10 cellular contexts compared by ENCODE assay signal in genomic region chr12:53659011-53659551, GRCh38. TPM values are rescaled to one million over a fixed set of nuclear protein-coding genes. Genes with fewer than 3 reads are reported as not detected.
A peak's percentile ranks its signal among the peaks of the same experiment; 100 is the strongest.
DNase-seq lines count a peak whose midpoint lies in the region; ATAC-seq, FAIRE-seq and TF ChIP-seq lines count a peak whose summit lies in the region.
"Had no signal": no experiment of that assay in that cellular context is flagged by ENCODE, and none has a peak within 500 bp of the region (broad histone marks: within the 10 kb centered on the region; RNA-seq: fewer than 3 reads in every experiment).

No MANE protein-coding gene starts in this region.

- TF ChIP-seq CTCF in kidney (IDR thresholded peaks at IDR 0.05; ENCODE audit: borderline replicate concordance, extremely low read depth, insufficient read depth): no peak

- FAIRE-seq in kidney (lab: Jason Lieb, UNC): no peak

- no peak for ATAC-seq in stimulated activated naive CD8-positive, alpha-beta T cell treated with anti-CD3 and anti-CD28 coated beads, Interleukin-15, Interleukin-2, amounts not matched to agents 100 U/mL and 50 U/mL, for 24 hours

- intact Hi-C loops in kidney (cut with DNase I): no loop called here
- intact Hi-C loops in activated T-helper 1 cell treated with anti-CD3 and anti-CD28 coated beads, Interleukin-12 subunit alpha, Interleukin-12 subunit beta, Interleukin-2, Interleukin-4 antibody, amounts not matched to agents 30 ng/mL and 10 ng/mL and 1 ng/mL, durations not matched to agents 14 hours and 24 hours and 36 hours (cut with micrococcal nuclease): no loop called here

- H3K9me3 Mint-ChIP-seq in activated T-helper 1 cell treated with anti-CD3 and anti-CD28 coated beads, Interleukin-12 subunit alpha, Interleukin-12 subunit beta, Interleukin-2, Interleukin-4 antibody, amounts not matched to agents 30 ng/mL and 10 ng/mL and 1 ng/mL, durations not matched to agents 14 hours and 24 hours and 36 hours: no peaks in the 10 kb centered on the region
- H3K9me3 Mint-ChIP-seq: activated B cell treated with CpG ODN at 0.5 μM for 24 hours had no signal

- peak overlapping the region; percentile 13 to 55 for H3K27ac ChIP-seq in kidney (ENCODE audit: low read depth in 2 of 2, low read length in 2 of 2)
- H3K27ac ChIP-seq in subcutaneous abdominal adipose tissue (ENCODE audit: low read depth, low read length): peak overlapping the region; percentile 57

- H3K4me3 ChIP-seq in kidney (ENCODE audit: low read length in 2 of 2) (peak overlapping the region in 1 of 2 donors; percentile 23), subcutaneous abdominal adipose tissue (ENCODE audit: low read depth in 1 of 5, low read length in 5 of 5) (no peak overlapping the region)

- peak; percentile 44 to 53 for DNase-seq in SHP77 (lab: John Stamatoyannopoulos, UW)
- no peak for DNase-seq in SHP77 treated with DMSO at 0.1 percent for 48 hours (lab: John Stamatoyannopoulos, UW)
- DNase-seq in T47D (ENCODE audit: low read depth in 1 of 2, low spot score in 1 of 2): peak; percentile 28 to 92
- DNase-seq in kidney: no peak
- no peak for DNase-seq in NCI-H226
- no peak for DNase-seq in activated T-helper 1 cell treated with anti-CD3 and anti-CD28 coated beads, Interleukin-12 subunit alpha, Interleukin-12 subunit beta, Interleukin-2, Interleukin-4 antibody, amounts not matched to agents 30 ng/mL and 10 ng/mL and 1 ng/mL, durations not matched to agents 14 hours and 24 hours and 36 hours (ENCODE audit: low spot score)
- no peak for DNase-seq in stimulated activated naive CD8-positive, alpha-beta T cell treated with anti-CD3 and anti-CD28 coated beads, Interleukin-15, Interleukin-2, amounts not matched to agents 100 U/mL and 50 U/mL, for 24 hours
- DNase-seq: activated B cell treated with CpG ODN at 0.5 μM for 24 hours had no signal

- peaks cover 3 to 5% of the 10 kb centered on the region in 2 donors for H3K36me3 ChIP-seq in kidney (ENCODE audit: control insufficient read depth in 1 of 2, insufficient read depth in 2 of 2, low read length in 2 of 2)
- peaks cover 0 to 9% (median 3%) of the 10 kb centered on the region in 5 donors for H3K36me3 ChIP-seq in subcutaneous abdominal adipose tissue (ENCODE audit: control insufficient read depth in 5 of 5, insufficient read depth in 5 of 5, low read length in 5 of 5)

- H3K4me1 Mint-ChIP-seq in activated T-helper 1 cell treated with anti-CD3 and anti-CD28 coated beads, Interleukin-12 subunit alpha, Interleukin-12 subunit beta, Interleukin-2, Interleukin-4 antibody, amounts not matched to agents 30 ng/mL and 10 ng/mL and 1 ng/mL, durations not matched to agents 14 hours and 24 hours and 36 hours (ENCODE audit: low read depth): no peaks in the 10 kb centered on the region
- H3K4me1 Mint-ChIP-seq: activated B cell treated with CpG ODN at 0.5 μM for 24 hours, B cell had no signal

- H3K36me3 Mint-ChIP-seq in activated T-helper 1 cell treated with anti-CD3 and anti-CD28 coated beads, Interleukin-12 subunit alpha, Interleukin-12 subunit beta, Interleukin-2, Interleukin-4 antibody, amounts not matched to agents 30 ng/mL and 10 ng/mL and 1 ng/mL, durations not matched to agents 14 hours and 24 hours and 36 hours (ENCODE audit: low read depth): peaks cover 12% of the 10 kb centered on the region

- H3K27ac Mint-ChIP-seq in activated T-helper 1 cell treated with anti-CD3 and anti-CD28 coated beads, Interleukin-12 subunit alpha, Interleukin-12 subunit beta, Interleukin-2, Interleukin-4 antibody, amounts not matched to agents 30 ng/mL and 10 ng/mL and 1 ng/mL, durations not matched to agents 14 hours and 24 hours and 36 hours: no peak overlapping the region
- H3K27ac Mint-ChIP-seq: activated B cell treated with CpG ODN at 0.5 μM for 24 hours, B cell had no signal

- no peak overlapping the region for H3K4me3 Mint-ChIP-seq in activated T-helper 1 cell treated with anti-CD3 and anti-CD28 coated beads, Interleukin-12 subunit alpha, Interleukin-12 subunit beta, Interleukin-2, Interleukin-4 antibody, amounts not matched to agents 30 ng/mL and 10 ng/mL and 1 ng/mL, durations not matched to agents 14 hours and 24 hours and 36 hours
- H3K4me3 Mint-ChIP-seq: activated B cell treated with CpG ODN at 0.5 μM for 24 hours, B cell had no signal

- H3K27me3 ChIP-seq in subcutaneous abdominal adipose tissue (ENCODE audit: control insufficient read depth in 5 of 5, insufficient read depth in 4 of 5, low read length in 5 of 5): no peaks in the 10 kb centered on the region

- H3K9ac ChIP-seq in kidney (ENCODE audit: low read length in 2 of 2) (no peak overlapping the region), subcutaneous abdominal adipose tissue (ENCODE audit: low read length in 5 of 5) (peak overlapping the region in 2 of 5 donors; percentile 19 to 53)

- H3K9me3 ChIP-seq in kidney (ENCODE audit: control insufficient read depth in 1 of 2, low read length in 2 of 2) (no peaks in the 10 kb centered on the region), subcutaneous abdominal adipose tissue (ENCODE audit: control insufficient read depth in 5 of 5, low read length in 5 of 5) (no peaks in the 10 kb centered on the region)

- H3K4me1 ChIP-seq in kidney (ENCODE audit: control insufficient read depth in 1 of 2, insufficient read depth in 1 of 2, low read depth in 1 of 2, low read length in 2 of 2) (peaks cover 17 to 20% of the 10 kb centered on the region in 2 donors), subcutaneous abdominal adipose tissue (ENCODE audit: control insufficient read depth in 5 of 5, insufficient read depth in 5 of 5, low read length in 5 of 5) (peaks cover 2 to 16% (median 15%) of the 10 kb centered on the region in 5 donors)

- H3K27me3 Mint-ChIP-seq in activated T-helper 1 cell treated with anti-CD3 and anti-CD28 coated beads, Interleukin-12 subunit alpha, Interleukin-12 subunit beta, Interleukin-2, Interleukin-4 antibody, amounts not matched to agents 30 ng/mL and 10 ng/mL and 1 ng/mL, durations not matched to agents 14 hours and 24 hours and 36 hours (ENCODE audit: insufficient read depth): no peaks in the 10 kb centered on the region
- H3K27me3 Mint-ChIP-seq: activated B cell treated with CpG ODN at 0.5 μM for 24 hours, B cell had no signal

- in situ Hi-C loops in T47D (cut with HindIII; ENCODE audit: low pct_unique_long_range_greater_than_20kb, low sequenced_read_pairs): no loop called here

RNA-seq across cellular contexts. Expression of gene ATP5MC2, which starts 16.8 kb away (rescaled TPM):
- total RNA-seq in kidney: 271 TPM
- 939 TPM for polyA plus RNA-seq in kidney (ENCODE audit: insufficient read depth, low read depth, low replicate concordance)
- total RNA-seq in activated T-helper 1 cell treated with anti-CD3 and anti-CD28 coated beads, Interleukin-12 subunit alpha, Interleukin-12 subunit beta, Interleukin-2, Interleukin-4 antibody, amounts not matched to agents 30 ng/mL and 10 ng/mL and 1 ng/mL, durations not matched to agents 14 hours and 24 hours and 36 hours: 363 and 383 TPM in 2 replicates

RNA-seq across cellular contexts. Expression of gene ATF7, which starts 32.9 kb away (rescaled TPM):
- 54.7 TPM for total RNA-seq in kidney
- polyA plus RNA-seq in kidney (ENCODE audit: insufficient read depth, low read depth, low replicate concordance): 16.2 TPM
- 21.5 and 25.9 TPM in 2 replicates for total RNA-seq in activated T-helper 1 cell treated with anti-CD3 and anti-CD28 coated beads, Interleukin-12 subunit alpha, Interleukin-12 subunit beta, Interleukin-2, Interleukin-4 antibody, amounts not matched to agents 30 ng/mL and 10 ng/mL and 1 ng/mL, durations not matched to agents 14 hours and 24 hours and 36 hours

Comparison
In these comparisons a context has a peak if more than half of its experiments do, and no peak if none do; other contexts are left out.
1. DNase-seq: peak in SHP77 (2 of 2) and T47D (2 of 2); none in SHP77 treated with DMSO at 0.1 percent for 48 hours (single experiment), kidney (single experiment), NCI-H226 (single experiment), activated T-helper 1 cell treated with anti-CD3 and anti-CD28 coated beads, Interleukin-12 subunit alpha, Interleukin-12 subunit beta, Interleukin-2, Interleukin-4 antibody, amounts not matched to agents 30 ng/mL and 10 ng/mL and 1 ng/mL, durations not matched to agents 14 hours and 24 hours and 36 hours (single experiment) and stimulated activated naive CD8-positive, alpha-beta T cell treated with anti-CD3 and anti-CD28 coated beads, Interleukin-15, Interleukin-2, amounts not matched to agents 100 U/mL and 50 U/mL, for 24 hours (single experiment).